Comparison of ENCODE assay signal across 13 cellular contexts in the genomic region with DNA sequence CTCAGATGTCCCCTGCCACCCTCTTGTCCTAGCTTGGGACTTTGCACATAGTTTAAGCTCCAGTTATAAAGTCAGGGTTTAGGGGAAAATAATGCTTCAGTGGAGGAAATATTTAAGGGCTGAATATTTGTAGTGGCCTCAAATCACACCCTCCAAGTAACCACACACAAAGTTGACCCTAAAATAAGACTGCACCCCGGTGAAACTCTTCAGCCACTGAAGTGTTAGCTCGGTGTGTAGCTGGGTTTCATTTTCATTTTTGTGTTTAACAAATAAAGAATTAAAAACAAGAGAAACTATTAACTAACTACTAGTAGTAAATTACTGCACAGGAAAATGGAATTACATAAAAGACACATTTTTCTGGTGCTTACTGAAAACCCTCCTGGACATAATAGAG. TPM values are rescaled to one million over a fixed set of nuclear protein-coding genes. Genes with fewer than 3 reads are reported as not detected.
DNase-seq lines count a peak whose midpoint lies in the region; ATAC-seq lines count a peak whose summit lies in the region.
"Had no signal": no experiment of that assay in that cellular context is flagged by ENCODE, and none has a peak within 500 bp of the region (broad histone marks: within the 10 kb centered on the region; RNA-seq: fewer than 3 reads in every experiment).

No MANE protein-coding gene starts in this region.

- H3K9me3 Mint-ChIP-seq in activated CD4-positive, alpha-beta T cell treated with anti-CD3 and anti-CD28 coated beads for 36 hours (ENCODE audit: low read depth) = no peaks in the 10 kb centered on the region

- H3K27ac ChIP-seq in duodenal mucosa (ENCODE audit: low read depth, low read length) = no peak overlapping the region
- H3K27ac ChIP-seq: psoas muscle, upper lobe of right lung had no signal

- CTCF ChIA-PET in activated CD4-positive, alpha-beta T cell treated with anti-CD3 and anti-CD28 coated beads for 36 hours (lab: Charles Lee) = interaction anchor here (0.9 kb wide), 1 partner anchor 8 kb away, joined by 3 read pairs; no protein-coding TSS in a partner anchor

- H3K27ac Mint-ChIP-seq in activated CD4-positive, alpha-beta T cell treated with anti-CD3 and anti-CD28 coated beads for 36 hours = no peak overlapping the region

- no peak for ATAC-seq in activated CD4-positive, alpha-beta T cell treated with anti-CD3 and anti-CD28 coated beads for 36 hours
- ATAC-seq in GM21381 (IDR thresholded peaks at IDR 0.05; ENCODE audit: unreplicated experiment) (peak; percentile 66), HG03175 (IDR thresholded peaks at IDR 0.05; ENCODE audit: unreplicated experiment) (peak; percentile 71)
- ATAC-seq: left ventricle myocardium superior, psoas muscle had no signal

- intact Hi-C loops in activated CD4-positive, alpha-beta T cell treated with anti-CD3 and anti-CD28 coated beads for 36 hours (cut with DNase I, micrococcal nuclease) = no loop called here
- intact Hi-C loops in cardiac septum (cut with DNase I) = no loop called here

- peaks cover 7% of the 10 kb centered on the region for H3K4me1 Mint-ChIP-seq in activated CD4-positive, alpha-beta T cell treated with anti-CD3 and anti-CD28 coated beads for 36 hours

- H3K36me3 Mint-ChIP-seq in activated CD4-positive, alpha-beta T cell treated with anti-CD3 and anti-CD28 coated beads for 36 hours (ENCODE audit: low read depth) = no peaks in the 10 kb centered on the region

- H3K4me3 Mint-ChIP-seq in activated CD4-positive, alpha-beta T cell treated with anti-CD3 and anti-CD28 coated beads for 36 hours = peak overlapping the region; percentile 19

- H3K36me3 ChIP-seq in duodenal mucosa (ENCODE audit: control insufficient read depth in 1 of 2, insufficient read depth in 2 of 2, low read length in 2 of 2) = no peaks in the 10 kb centered on the region
- H3K36me3 ChIP-seq: upper lobe of right lung had no signal

- no peaks in the 10 kb centered on the region for H3K27me3 Mint-ChIP-seq in activated CD4-positive, alpha-beta T cell treated with anti-CD3 and anti-CD28 coated beads for 36 hours

- no peak for DNase-seq in activated CD4-positive, alpha-beta T cell treated with anti-CD3 and anti-CD28 coated beads for 36 hours
- no peak for DNase-seq in activated CD4-positive, alpha-beta T cell treated with anti-CD3 and anti-CD28 coated beads for 4 hours
- DNase-seq in cardiac septum (ENCODE audit: low spot score) = no peak
- DNase-seq in midbrain (lab: John Stamatoyannopoulos, UW) = no peak
- DNase-seq in middle frontal gyrus (ENCODE audit: extremely low spot score, low spot score) = no peak
- DNase-seq: 8988T, left ventricle myocardium superior, psoas muscle, upper lobe of right lung had no signal

- peak overlapping the region; percentile 43 to 47 for H3K9ac ChIP-seq in duodenal mucosa (ENCODE audit: low read depth in 1 of 2, low read length in 2 of 2)

- no peaks in the 10 kb centered on the region for H3K27me3 ChIP-seq in duodenal mucosa (ENCODE audit: control insufficient read depth in 1 of 2, insufficient read depth in 2 of 2, low read length in 2 of 2)

- no peaks in the 10 kb centered on the region for H3K9me3 ChIP-seq in duodenal mucosa (ENCODE audit: control insufficient read depth in 1 of 2, low read length in 2 of 2)
- H3K9me3 ChIP-seq: psoas muscle, upper lobe of right lung had no signal

- POLR2A ChIA-PET in activated CD4-positive, alpha-beta T cell treated with anti-CD3 and anti-CD28 coated beads for 36 hours (lab: Charles Lee) = no interaction called here

- peaks cover 4 to 6% of the 10 kb centered on the region in 2 donors for H3K4me1 ChIP-seq in duodenal mucosa (ENCODE audit: control insufficient read depth in 1 of 2, insufficient read depth in 2 of 2, low read length in 2 of 2)
- H3K4me1 ChIP-seq: psoas muscle, upper lobe of right lung had no signal

- H3K4me3 ChIP-seq in duodenal mucosa (ENCODE audit: low read depth in 1 of 2, low read length in 2 of 2) = peak overlapping the region; percentile 45 to 50
- H3K4me3 ChIP-seq: psoas muscle, upper lobe of right lung had no signal

RNA-seq across cellular contexts. Expression of a gene that starts 14.8 kb away (rescaled TPM):
- total RNA-seq in activated CD4-positive, alpha-beta T cell treated with anti-CD3 and anti-CD28 coated beads for 36 hours = 10 to 100 TPM; 62.1 to 66.2 TPM
- total RNA-seq in cardiac septum = 0.16 TPM
- total RNA-seq: fibroblast of villous mesenchyme had no signal

Comparison
In these comparisons a context has a peak if more than half of its experiments do, and no peak if none do; other contexts are left out.
1. RNA of a gene that starts 14.8 kb away (total RNA-seq): 62.1 to 66.2 TPM in activated CD4-positive, alpha-beta T cell treated with anti-CD3 and anti-CD28 coated beads for 36 hours; 0.16 TPM in cardiac septum (single experiment); every median in the first group is over 10 times any median in the second.